In the genomic region with DNA sequence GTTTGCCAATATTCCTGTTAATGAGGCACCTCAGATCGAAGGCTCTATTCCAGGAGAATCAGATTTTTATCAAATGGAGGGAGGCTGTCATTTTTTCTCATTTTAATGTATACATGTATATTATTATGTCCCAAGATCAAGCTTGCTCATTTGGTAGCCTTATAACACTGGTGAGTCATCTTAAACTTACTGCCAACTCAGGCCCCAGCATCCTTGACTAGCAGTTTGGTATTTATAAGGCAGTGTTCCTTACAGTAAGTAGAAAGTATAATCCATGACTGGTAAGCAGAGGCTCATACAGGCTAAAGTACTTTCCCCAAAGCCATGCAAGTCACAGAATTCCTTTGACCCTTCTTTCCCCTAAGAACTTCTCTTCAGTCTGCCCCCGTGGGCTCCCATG, we compare ENCODE assay signal across 12 cellular contexts.
A peak's percentile ranks its signal among the peaks of the same experiment; 100 is the strongest.
DNase-seq lines count a peak whose midpoint lies in the region; ATAC-seq and TF ChIP-seq lines count a peak whose summit lies in the region.
"Had no signal": no experiment of that assay in that cellular context is flagged by ENCODE, and none has a peak within 500 bp of the region (broad histone marks: within the 10 kb centered on the region; RNA-seq: fewer than 3 reads in every experiment).

No MANE protein-coding gene starts in this region.

- peak overlapping the region; percentile 49; the same call in 1 of the 2 replicates for H3K4me2 ChIP-seq in SK-N-SH

- WGBS in SK-N-SH (ENCODE audit: low lambda C conversion rate), result 62% methylated on average over 2 of the region's 2 CpGs

- H3K4me3 ChIP-seq in SK-N-SH (ENCODE audit: low read depth in 2 of 2, low read length in 1 of 2), result no peak overlapping the region
- H3K4me3 ChIP-seq in fibroblast of mammary gland (ENCODE audit: control insufficient read depth, low read depth, low read length), result no peak overlapping the region

- H3K4me1 Mint-ChIP-seq in activated T-cell treated with anti-CD3 and anti-CD28 coated beads, Interleukin-2, amount 50 U/mL, for 24 hours (ENCODE audit: low read depth), result no peaks in the 10 kb centered on the region
- H3K4me1 Mint-ChIP-seq: immature natural killer cell had no signal

- ATAC-seq in HG03378 (IDR thresholded peaks at IDR 0.05; ENCODE audit: unreplicated experiment), result no peak
- ATAC-seq: right cardiac atrium, Right ventricle myocardium inferior had no signal

- H3K27ac Mint-ChIP-seq in activated T-cell treated with anti-CD3 and anti-CD28 coated beads, Interleukin-2, amount 50 U/mL, for 24 hours, result no peak overlapping the region
- H3K27ac Mint-ChIP-seq: immature natural killer cell had no signal

- no peaks in the 10 kb centered on the region for H4K20me1 ChIP-seq in SK-N-SH (ENCODE audit: insufficient read depth)

- H3K9me3 ChIP-seq in SK-N-SH, result no peaks in the 10 kb centered on the region

- H3K9me3 Mint-ChIP-seq in activated T-cell treated with anti-CD3 and anti-CD28 coated beads, Interleukin-2, amount 50 U/mL, for 24 hours, result no peaks in the 10 kb centered on the region

- TF ChIP-seq EP300 in SK-N-SH (IDR thresholded peaks at IDR 0.05; ENCODE audit: borderline replicate concordance in 1 of 2, low read depth in 1 of 2, low read length in 1 of 2), result no peak

- peaks cover 7 to 24% of the 10 kb centered on the region in 2 experiments for H3K4me1 ChIP-seq in SK-N-SH (ENCODE audit: control insufficient read depth in 1 of 2, insufficient read depth in 2 of 2, low read depth in 1 of 2, low read length in 1 of 2)

- H3K4me3 Mint-ChIP-seq in activated T-cell treated with anti-CD3 and anti-CD28 coated beads, Interleukin-2, amount 50 U/mL, for 24 hours, result no peak overlapping the region
- H3K4me3 Mint-ChIP-seq: immature natural killer cell had no signal

- no peaks in the 10 kb centered on the region for H3K36me3 Mint-ChIP-seq in activated T-cell treated with anti-CD3 and anti-CD28 coated beads, Interleukin-2, amount 50 U/mL, for 24 hours (ENCODE audit: low read depth)
- H3K36me3 Mint-ChIP-seq: immature natural killer cell had no signal

- POLR2A ChIA-PET in SK-N-SH (lab: Yijun Ruan, JAX), result no interaction called here

- H3K9ac ChIP-seq in SK-N-SH, result no peak overlapping the region

- CTCF ChIA-PET in SK-N-SH (lab: Yijun Ruan, JAX), result interaction anchor here (1.2 kb wide), 1 partner anchor 17 kb away, joined by 4 read pairs; no protein-coding TSS in a partner anchor

- no peaks in the 10 kb centered on the region for H3K9me2 ChIP-seq in SK-N-SH

- peaks cover 5% of the 10 kb centered on the region for H3F3A ChIP-seq in SK-N-SH (replicated peaks; ENCODE audit: insufficient read depth)

- H3K27me3 Mint-ChIP-seq in activated T-cell treated with anti-CD3 and anti-CD28 coated beads, Interleukin-2, amount 50 U/mL, for 24 hours, result no peaks in the 10 kb centered on the region

- H2AFZ ChIP-seq in SK-N-SH (ENCODE audit: low read depth), result no peak overlapping the region

- TF ChIP-seq RAD21 in SK-N-SH (IDR thresholded peaks at IDR 0.05; ENCODE audit: low read length), result no peak

- no peaks in the 10 kb centered on the region for H3K79me2 ChIP-seq in SK-N-SH (ENCODE audit: insufficient read depth)

- no peaks in the 10 kb centered on the region for H3K36me3 ChIP-seq in SK-N-SH (replicated peaks in 1 of 2; ENCODE audit: control insufficient read depth in 1 of 2, insufficient read depth in 2 of 2, low read length in 1 of 2)

- no peaks in the 10 kb centered on the region for H3K27me3 ChIP-seq in SK-N-SH (ENCODE audit: insufficient read depth)

- H3K27ac ChIP-seq in SK-N-SH (ENCODE audit: low read depth in 2 of 2, low read length in 1 of 2), result peak overlapping the region in 1 of 2 experiments; percentile 43; a peak in 2 of 4 replicates

- TF ChIP-seq CTCF in SK-N-SH (IDR thresholded peaks at IDR 0.05) (no peak), fibroblast of mammary gland (conservative IDR thresholded peaks at IDR 0.05; ENCODE audit: control insufficient read depth, insufficient read depth, low read depth, low read length) (no peak)

- DNase-seq in NCI-H2171 treated with DMSO at 0.1 percent for 48 hours (lab: John Stamatoyannopoulos, UW) (peak; percentile 9), NCI-H2171 (lab: John Stamatoyannopoulos, UW) (no peak), SK-N-SH (no peak), fibroblast of mammary gland (ENCODE audit: low read depth) (peak; percentile 89), NCI-H2081 treated with DMSO at 0.1 percent for 48 hours (lab: John Stamatoyannopoulos, UW) (no peak), SHP77 treated with DMSO at 0.1 percent for 48 hours (lab: John Stamatoyannopoulos, UW) (no peak)
- DNase-seq in activated T-cell treated with anti-CD3 and anti-CD28 coated beads, Interleukin-2, amount 50 U/mL, for 24 hours, result no peak
- DNase-seq: activated CD8-positive, alpha-beta memory T cell treated with anti-CD3 and anti-CD28 coated beads, Interleukin-2, amount 50 U/mL, for 48 hours; immature natural killer cell; right cardiac atrium had no signal

TF ChIP-seq in SK-N-SH, 30 proteins besides CTCF, POLR2A, EP300 and RAD21:
- TF ChIP-seq MXI1 (IDR thresholded peaks at IDR 0.05; ENCODE audit: low read depth, low read length) (no peak), FOSL2 (IDR thresholded peaks at IDR 0.05; ENCODE audit: borderline replicate concordance, low read depth) (peak; percentile 77; the same call in 1 of the 2 replicates), MEF2A (IDR thresholded peaks at IDR 0.05; ENCODE audit: borderline replicate concordance, low read depth) (no peak), YY1 (IDR thresholded peaks at IDR 0.05; ENCODE audit: low read depth) (no peak), SMC3 (IDR thresholded peaks at IDR 0.05; ENCODE audit: low read depth, low read length) (no peak), NFIC (IDR thresholded peaks at IDR 0.05; ENCODE audit: borderline replicate concordance) (peak; percentile 65; the same call in 1 of the 2 replicates), RFX5 (IDR thresholded peaks at IDR 0.05; ENCODE audit: low read length) (no peak), JUND (IDR thresholded peaks at IDR 0.05) (peak; percentile 72)
- TF ChIP-seq, protein P1, sequence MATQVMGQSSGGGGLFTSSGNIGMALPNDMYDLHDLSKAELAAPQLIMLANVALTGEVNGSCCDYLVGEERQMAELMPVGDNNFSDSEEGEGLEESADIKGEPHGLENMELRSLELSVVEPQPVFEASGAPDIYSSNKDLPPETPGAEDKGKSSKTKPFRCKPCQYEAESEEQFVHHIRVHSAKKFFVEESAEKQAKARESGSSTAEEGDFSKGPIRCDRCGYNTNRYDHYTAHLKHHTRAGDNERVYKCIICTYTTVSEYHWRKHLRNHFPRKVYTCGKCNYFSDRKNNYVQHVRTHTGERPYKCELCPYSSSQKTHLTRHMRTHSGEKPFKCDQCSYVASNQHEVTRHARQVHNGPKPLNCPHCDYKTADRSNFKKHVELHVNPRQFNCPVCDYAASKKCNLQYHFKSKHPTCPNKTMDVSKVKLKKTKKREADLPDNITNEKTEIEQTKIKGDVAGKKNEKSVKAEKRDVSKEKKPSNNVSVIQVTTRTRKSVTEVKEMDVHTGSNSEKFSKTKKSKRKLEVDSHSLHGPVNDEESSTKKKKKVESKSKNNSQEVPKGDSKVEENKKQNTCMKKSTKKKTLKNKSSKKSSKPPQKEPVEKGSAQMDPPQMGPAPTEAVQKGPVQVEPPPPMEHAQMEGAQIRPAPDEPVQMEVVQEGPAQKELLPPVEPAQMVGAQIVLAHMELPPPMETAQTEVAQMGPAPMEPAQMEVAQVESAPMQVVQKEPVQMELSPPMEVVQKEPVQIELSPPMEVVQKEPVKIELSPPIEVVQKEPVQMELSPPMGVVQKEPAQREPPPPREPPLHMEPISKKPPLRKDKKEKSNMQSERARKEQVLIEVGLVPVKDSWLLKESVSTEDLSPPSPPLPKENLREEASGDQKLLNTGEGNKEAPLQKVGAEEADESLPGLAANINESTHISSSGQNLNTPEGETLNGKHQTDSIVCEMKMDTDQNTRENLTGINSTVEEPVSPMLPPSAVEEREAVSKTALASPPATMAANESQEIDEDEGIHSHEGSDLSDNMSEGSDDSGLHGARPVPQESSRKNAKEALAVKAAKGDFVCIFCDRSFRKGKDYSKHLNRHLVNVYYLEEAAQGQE (IDR thresholded peaks at IDR 0.05; ENCODE audit: low read depth, low read length), result no peak

Comparison
In these comparisons a context has a peak if more than half of its experiments do, and no peak if none do; other contexts are left out.
1. DNase-seq: peak in NCI-H2171 treated with DMSO at 0.1 percent for 48 hours (single experiment) and fibroblast of mammary gland (single experiment); none in NCI-H2171 (single experiment), SK-N-SH (single experiment), NCI-H2081 treated with DMSO at 0.1 percent for 48 hours (single experiment), SHP77 treated with DMSO at 0.1 percent for 48 hours (single experiment) and activated T-cell treated with anti-CD3 and anti-CD28 coated beads, Interleukin-2, amount 50 U/mL, for 24 hours (single experiment).